ENCODE assay signal across 1 cellular context in genomic region chr17:74295625-74296547, GRCh38.
TF ChIP-seq lines count a peak whose summit lies in the region.

No MANE protein-coding gene starts in this region.

TF ChIP-seq in K562, 482 proteins besides CTCF, POLR2A, EP300 and RAD21 (continued from another document and continues in another):
- no peak for TF ChIP-seq PRDM10 (IDR thresholded peaks at IDR 0.05; ENCODE audit: partially characterized antibody)
- TF ChIP-seq MAFK (IDR thresholded peaks at IDR 0.05; ENCODE audit: low read length), result peak; percentile 54
- TF ChIP-seq ZBTB11 (CRISPR knock-in tag; IDR thresholded peaks at IDR 0.05), result peak in 1 of 3 experiments; percentile 2; a peak in 1 of 6 replicates
- TF ChIP-seq E2F5 (CRISPR knock-in tag; IDR thresholded peaks at IDR 0.05), result no peak
- no peak for TF ChIP-seq TOE1 (IDR thresholded peaks at IDR 0.05; ENCODE audit: borderline replicate concordance)
- no peak for TF ChIP-seq TOE1 (CRISPR knock-in tag; IDR thresholded peaks at IDR 0.05; ENCODE audit: borderline replicate concordance, low read depth)
- TF ChIP-seq TAF9B (IDR thresholded peaks at IDR 0.05; ENCODE audit: partially characterized antibody), result no peak
- peak; percentile 33 for TF ChIP-seq NCOA4 (IDR thresholded peaks at IDR 0.05; ENCODE audit: partially characterized antibody)
- no peak for TF ChIP-seq CHD4 (IDR thresholded peaks at IDR 0.05; ENCODE audit: insufficient read depth, insufficient replicate concordance, low read depth, low read length, poor library complexity, severe bottlenecking)
- 0 out of 2 replicates have a peak, but pooled peaks have one; percentile 45 for TF ChIP-seq ZNF583 (CRISPR knock-in tag; IDR thresholded peaks at IDR 0.05)
- TF ChIP-seq STAT6 (CRISPR knock-in tag; IDR thresholded peaks at IDR 0.05), result no peak
- TF ChIP-seq ZNF507 (tag; conservative IDR thresholded peaks at IDR 0.05), result no peak
- TF ChIP-seq ATF7 (IDR thresholded peaks at IDR 0.05), result peak; percentile 91
- peak; percentile 10; the same call in 1 of the 2 replicates for TF ChIP-seq ELF4 (CRISPR knock-in tag; IDR thresholded peaks at IDR 0.05)
- TF ChIP-seq MLLT1 (IDR thresholded peaks at IDR 0.05), result 0 out of 4 replicates have a peak, but pooled peaks of 1 of the 2 experiments have one; percentile 31
- TF ChIP-seq PATZ1 (CRISPR knock-in tag; IDR thresholded peaks at IDR 0.05; ENCODE audit: borderline replicate concordance), result no peak
- TF ChIP-seq CEBPB (tag; IDR thresholded peaks at IDR 0.05), result no peak
- no peak for TF ChIP-seq ZBED1 (IDR thresholded peaks at IDR 0.05)
- TF ChIP-seq SMARCA5 (IDR thresholded peaks at IDR 0.05), result no peak
- TF ChIP-seq ZNF518B (CRISPR knock-in tag; IDR thresholded peaks at IDR 0.05), result no peak
- TF ChIP-seq ZNF395 (CRISPR knock-in tag; IDR thresholded peaks at IDR 0.05), result peak; percentile 68; the same call in 1 of the 2 replicates
- TF ChIP-seq ZC3H4 (CRISPR knock-in tag; IDR thresholded peaks at IDR 0.05; ENCODE audit: borderline replicate concordance), result no peak
- TF ChIP-seq JUN (IDR thresholded peaks at IDR 0.05; ENCODE audit: borderline replicate concordance, low read depth, low read length), result peak; percentile 86; the same call in 1 of the 2 replicates
- TF ChIP-seq JUN (CRISPR knock-in tag; IDR thresholded peaks at IDR 0.05; ENCODE audit: borderline replicate concordance), result 0 out of 2 replicates have a peak, but pooled peaks have one; percentile 2
- TF ChIP-seq NR2C1 (IDR thresholded peaks at IDR 0.05), result no peak; the same call in 1 of the 2 replicates
- TF ChIP-seq NR2C1 (tag; IDR thresholded peaks at IDR 0.05), result peak; percentile 45; the same call in 1 of the 2 replicates
- peak; percentile 60 to 75 for TF ChIP-seq MNT (conservative IDR thresholded peaks at IDR 0.05)
- no peak for TF ChIP-seq RAD51 (IDR thresholded peaks at IDR 0.05; ENCODE audit: borderline replicate concordance, low read depth)
- TF ChIP-seq MTA1 (IDR thresholded peaks at IDR 0.05; ENCODE audit: borderline replicate concordance), result no peak
- 0 out of 2 replicates have a peak, but pooled peaks have one; percentile 23 for TF ChIP-seq HDAC2 (IDR thresholded peaks at IDR 0.05)
- TF ChIP-seq VEZF1 (CRISPR knock-in tag; IDR thresholded peaks at IDR 0.05), result peak; percentile 58; the same call in 1 of the 2 replicates
- no peak for TF ChIP-seq ZSCAN32 (CRISPR knock-in tag; IDR thresholded peaks at IDR 0.05)
- peak; percentile 46; the same call in 1 of the 2 replicates for TF ChIP-seq MIER1 (IDR thresholded peaks at IDR 0.05; ENCODE audit: low read depth)
